Comparison of ENCODE assay signal across 17 cellular contexts in the genomic region with DNA sequence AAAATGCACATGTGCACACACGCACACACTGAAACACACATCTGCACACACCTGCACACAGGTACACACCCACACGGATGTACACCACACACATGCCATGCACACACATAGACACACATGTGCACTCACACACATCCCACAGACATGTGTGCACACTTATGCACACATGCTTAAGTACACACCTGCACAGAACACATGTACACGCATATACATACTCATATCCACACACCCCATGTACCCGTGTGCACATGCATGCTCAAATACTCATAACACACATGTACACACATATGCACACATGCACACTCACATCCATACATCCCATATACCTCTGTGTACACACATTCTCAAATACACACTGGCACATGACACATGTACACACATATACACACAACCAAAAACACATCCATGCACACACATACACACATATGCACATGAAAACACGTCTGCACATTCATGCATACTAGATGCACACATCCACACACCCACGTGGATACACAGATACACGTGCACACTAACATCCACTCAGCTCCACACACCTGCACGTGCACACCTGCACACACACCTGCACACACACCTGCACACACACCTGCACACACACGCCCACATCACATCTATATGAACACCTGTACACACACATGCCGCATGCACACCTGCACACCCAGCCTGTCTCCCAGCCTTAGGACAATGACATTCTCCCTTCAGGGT.
DNase-seq lines count a peak whose midpoint lies in the region; ATAC-seq and TF ChIP-seq lines count a peak whose summit lies in the region.
"Had no signal": no experiment of that assay in that cellular context is flagged by ENCODE, and none has a peak within 500 bp of the region (broad histone marks: within the 10 kb centered on the region; RNA-seq: fewer than 3 reads in every experiment).

No MANE protein-coding gene starts in this region.

- H3K27me3 Mint-ChIP-seq in endodermal cell (ENCODE audit: insufficient read depth) (no peaks in the 10 kb centered on the region), neural progenitor cell (ENCODE audit: insufficient read depth, low read depth) (peaks cover 10% of the 10 kb centered on the region)

- H3K79me2 ChIP-seq in neural progenitor cell (ENCODE audit: low read depth), result no peaks in the 10 kb centered on the region

- H3K9ac ChIP-seq in endodermal cell (ENCODE audit: extremely low read depth, low read length, poor library complexity, severe bottlenecking), result no peak overlapping the region
- no peak overlapping the region for H3K9ac ChIP-seq in neural progenitor cell
- H3K9ac ChIP-seq: KMS-11 had no signal

- H3K36me3 ChIP-seq in right atrium auricular region, result no peaks in the 10 kb centered on the region
- H3K36me3 ChIP-seq in endodermal cell (ENCODE audit: control insufficient read depth, insufficient read depth, low read length), result no peaks in the 10 kb centered on the region
- no peaks in the 10 kb centered on the region for H3K36me3 ChIP-seq in neural progenitor cell

- no peak overlapping the region for H2AFZ ChIP-seq in neural progenitor cell (replicated peaks)

- H3K4me2 ChIP-seq in neural progenitor cell, result no peak overlapping the region
- H3K4me2 ChIP-seq: KMS-11 had no signal

- H3K36me3 Mint-ChIP-seq in endodermal cell (ENCODE audit: low read depth) (no peaks in the 10 kb centered on the region), neural progenitor cell (no peaks in the 10 kb centered on the region)

- TF ChIP-seq CTCF in right atrium auricular region (IDR thresholded peaks at IDR 0.05) (no peak), endodermal cell (conservative IDR thresholded peaks at IDR 0.05) (no peak), neural progenitor cell (IDR thresholded peaks at IDR 0.05) (no peak)

- H3K4me3 ChIP-seq in right atrium auricular region, result no peak overlapping the region
- H3K4me3 ChIP-seq in endodermal cell (ENCODE audit: low read length), result no peak overlapping the region
- H3K4me3 ChIP-seq in neural progenitor cell, result no peak overlapping the region

- H3K4me3 Mint-ChIP-seq in endodermal cell (no peak overlapping the region), neural progenitor cell (peak overlapping the region; percentile 25)

- no peak for ATAC-seq in left cardiac atrium
- no peak for ATAC-seq in HG03139 (IDR thresholded peaks at IDR 0.05; ENCODE audit: unreplicated experiment)
- ATAC-seq: PC-3 had no signal

- H3K27ac Mint-ChIP-seq in endodermal cell, result no peak overlapping the region
- no peak overlapping the region for H3K27ac Mint-ChIP-seq in neural progenitor cell

- H3K4me1 Mint-ChIP-seq in endodermal cell (no peaks in the 10 kb centered on the region), neural progenitor cell (peaks cover 21% of the 10 kb centered on the region)

- 73 to 76% methylated on average over 5 to 9 of the region's 10 CpGs for WGBS in endodermal cell (ENCODE audit: insufficient coverage in 1 of 2, insufficient read length in 1 of 2), 2 experiments

- H3K4me1 ChIP-seq in right atrium auricular region (no peaks in the 10 kb centered on the region), endodermal cell (ENCODE audit: control insufficient read depth, insufficient read depth, low read length) (no peaks in the 10 kb centered on the region), neural progenitor cell (no peaks in the 10 kb centered on the region)

- H3K9me3 Mint-ChIP-seq in endodermal cell (no peaks in the 10 kb centered on the region), neural progenitor cell (no peaks in the 10 kb centered on the region)

- intact Hi-C loops in left cardiac atrium (cut with DNase I), result no loop called here

- H4K20me1 ChIP-seq in neural progenitor cell (ENCODE audit: low read depth), result no peaks in the 10 kb centered on the region

- DNase-seq in right atrium auricular region (ENCODE audit: low spot score) (peak; percentile 5), left cardiac atrium (no peak), endodermal cell (peak; percentile 17), neural progenitor cell (ENCODE audit: low spot score) (no peak), ureter (ENCODE audit: low spot score) (peak; percentile 2), Ammon's horn (ENCODE audit: low spot score) (no peak), occipital lobe (lab: John Stamatoyannopoulos, UW) (no peak)
- DNase-seq: MV-4-11, NCI-H187 treated with DMSO at 0.1 percent for 48 hours, NCI-H226, NCI-H524, PC-3, SIG-M5 had no signal

- no peak overlapping the region for H3K27ac ChIP-seq in right atrium auricular region
- no peak overlapping the region for H3K27ac ChIP-seq in endodermal cell (ENCODE audit: low read depth, low read length)
- no peak overlapping the region for H3K27ac ChIP-seq in neural progenitor cell
- H3K27ac ChIP-seq: C4-2B, KMS-11, RWPE1 had no signal

- H3K9me3 ChIP-seq in right atrium auricular region (no peaks in the 10 kb centered on the region), endodermal cell (ENCODE audit: control insufficient read depth, low read length) (no peaks in the 10 kb centered on the region), neural progenitor cell (ENCODE audit: low read depth) (no peaks in the 10 kb centered on the region)

- H3F3A ChIP-seq in neural progenitor cell (ENCODE audit: low read depth), result no peaks in the 10 kb centered on the region

- H3K27me3 ChIP-seq in right atrium auricular region, result no peaks in the 10 kb centered on the region
- H3K27me3 ChIP-seq in endodermal cell (ENCODE audit: control insufficient read depth, insufficient read depth, low read length, poor library complexity, severe bottlenecking), result no peaks in the 10 kb centered on the region
- no peaks in the 10 kb centered on the region for H3K27me3 ChIP-seq in neural progenitor cell

Comparison
In these comparisons a context has a peak if more than half of its experiments do, and no peak if none do; other contexts are left out.
1. DNase-seq: peak in right atrium auricular region (single experiment), endodermal cell (single experiment) and ureter (single experiment); none in left cardiac atrium (single experiment), neural progenitor cell (single experiment), Ammon's horn (single experiment) and occipital lobe (single experiment).